ENCODE assay signal across 19 cellular contexts in the genomic region with DNA sequence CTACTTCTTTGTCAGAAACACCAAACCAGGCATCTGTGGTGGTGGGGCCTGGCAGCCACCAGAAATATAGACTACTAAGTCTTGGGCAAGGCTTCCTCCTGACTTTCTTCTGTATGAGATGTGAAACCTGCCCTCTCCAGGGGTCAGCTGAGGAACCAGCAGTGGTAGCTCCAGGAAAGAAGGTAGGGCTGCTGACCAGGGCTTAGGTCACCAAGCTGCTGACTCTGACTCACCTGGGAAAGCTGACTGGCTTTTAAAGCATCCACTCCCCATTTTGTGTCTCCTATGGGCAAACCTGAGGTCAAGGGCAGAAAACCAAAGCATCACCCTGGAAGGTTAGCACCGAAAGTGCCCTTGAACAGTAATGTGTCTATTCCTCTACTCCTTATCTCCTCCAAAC. TPM values are rescaled to one million over a fixed set of nuclear protein-coding genes. Genes with fewer than 3 reads are reported as not detected.
DNase-seq lines count a peak whose midpoint lies in the region; ATAC-seq and TF ChIP-seq lines count a peak whose summit lies in the region.
"Had no signal": no experiment of that assay in that cellular context is flagged by ENCODE, and none has a peak within 500 bp of the region (broad histone marks: within the 10 kb centered on the region; RNA-seq: fewer than 3 reads in every experiment).

No MANE protein-coding gene starts in this region.

- H3K36me3 Mint-ChIP-seq in CD4-positive, alpha-beta memory T cell: peaks cover 0 to 4% of the 10 kb centered on the region in 2 donors
- H3K36me3 Mint-ChIP-seq: neural progenitor cell had no signal

- TF ChIP-seq CTCF in PC-3 (conservative IDR thresholded peaks at IDR 0.05; ENCODE audit: low read depth, low read length) (no peak), esophagus muscularis mucosa (IDR thresholded peaks at IDR 0.05) (no peak)

- H3K4me1 ChIP-seq in PC-3 (ENCODE audit: insufficient read depth, low read length) (peaks cover 53% of the 10 kb centered on the region), esophagus muscularis mucosa (peaks cover 0 to 5% (median 0%) of the 10 kb centered on the region in 4 donors), trophoblast cell (ENCODE audit: control insufficient read depth in 1 of 2, insufficient read depth in 2 of 2, low read length in 2 of 2) (peaks cover 4 to 6% of the 10 kb centered on the region in 2 experiments)
- H3K4me1 ChIP-seq in CD4-positive, alpha-beta memory T cell (ENCODE audit: insufficient read depth, low read length): no peaks in the 10 kb centered on the region
- H3K4me1 ChIP-seq: uterus had no signal

- no peak overlapping the region for H4K91ac ChIP-seq in trophoblast cell (ENCODE audit: low read depth, low read length)

- no peak overlapping the region for H2BK120ac ChIP-seq in trophoblast cell (ENCODE audit: insufficient read depth, low read length, poor library complexity)

- H3K9me3 ChIP-seq in PC-3 (ENCODE audit: low read length) (no peaks in the 10 kb centered on the region), esophagus muscularis mucosa (no peaks in the 10 kb centered on the region), trophoblast cell (ENCODE audit: insufficient read depth, low read depth, low read length) (no peaks in the 10 kb centered on the region)
- H3K9me3 ChIP-seq in CD4-positive, alpha-beta memory T cell (ENCODE audit: control insufficient read depth in 1 of 2, low read length in 2 of 2): no peaks in the 10 kb centered on the region
- H3K9me3 ChIP-seq: uterus had no signal

- no peaks in the 10 kb centered on the region for H3K36me3 ChIP-seq in PC-3 (ENCODE audit: low read depth, low read length)
- no peaks in the 10 kb centered on the region for H3K36me3 ChIP-seq in esophagus muscularis mucosa
- no peaks in the 10 kb centered on the region for H3K36me3 ChIP-seq in trophoblast cell (ENCODE audit: control insufficient read depth in 1 of 2, insufficient read depth in 2 of 2, low read length in 2 of 2)
- no peaks in the 10 kb centered on the region for H3K36me3 ChIP-seq in CD4-positive, alpha-beta memory T cell (ENCODE audit: insufficient read depth, low read length)
- H3K36me3 ChIP-seq: heart left ventricle, neural progenitor cell, uterus had no signal

- no peak overlapping the region for H3K18ac ChIP-seq in trophoblast cell (ENCODE audit: low read length)

- H3K4me1 Mint-ChIP-seq in CD4-positive, alpha-beta memory T cell: no peaks in the 10 kb centered on the region
- H3K4me1 Mint-ChIP-seq: T-cell had no signal

- CTCF ChIA-PET in PC-3 (lab: Charles Lee): interaction anchor here (0.5 to 2.5 kb wide), 7 partner anchors 10 to 339 kb away, joined by 3 to 16 read pairs (median 4); a partner anchor contains a TSS
- CTCF ChIA-PET in CD4-positive, alpha-beta memory T cell (lab: Charles Lee; ENCODE audit: partially characterized antibody): no interaction called here

- no peak overlapping the region for H2AFZ ChIP-seq in PC-3 (ENCODE audit: low read length)
- no peak overlapping the region for H2AFZ ChIP-seq in trophoblast cell (ENCODE audit: insufficient read depth, low read length, poor library complexity)
- H2AFZ ChIP-seq: neural progenitor cell had no signal

- no peak overlapping the region for H4K12ac ChIP-seq in trophoblast cell (ENCODE audit: low read depth, low read length)

- no peaks in the 10 kb centered on the region for H3K79me2 ChIP-seq in PC-3 (ENCODE audit: low read length)
- no peaks in the 10 kb centered on the region for H3K79me2 ChIP-seq in trophoblast cell (ENCODE audit: control insufficient read depth, insufficient read depth, low read length, poor library complexity)

- H3K27me3 ChIP-seq in PC-3 (ENCODE audit: low read length) (no peaks in the 10 kb centered on the region), esophagus muscularis mucosa (no peaks in the 10 kb centered on the region), trophoblast cell (ENCODE audit: insufficient read depth, low read length) (no peaks in the 10 kb centered on the region)
- no peaks in the 10 kb centered on the region for H3K27me3 ChIP-seq in CD4-positive, alpha-beta memory T cell (ENCODE audit: insufficient read depth, low read length)
- H3K27me3 ChIP-seq: heart left ventricle, neural progenitor cell, uterus had no signal

- H4K8ac ChIP-seq in trophoblast cell (ENCODE audit: low read depth, low read length): no peak overlapping the region

- DNase-seq in EL (peak; percentile 8), PC-3 (peak; percentile 88), esophagus muscularis mucosa (ENCODE audit: extremely low spot score) (peak; percentile 60), trophoblast cell (peak; percentile 91 to 92), Kasumi-1 (lab: John Stamatoyannopoulos, UW) (no peak)
- DNase-seq in CD4-positive, alpha-beta memory T cell: no peak
- DNase-seq: activated naive CD4-positive, alpha-beta T cell treated with anti-CD3 and anti-CD28 coated beads, Interleukin-2, amount 50 U/mL, for 16 hours; DMS153; effector CD8-positive, alpha-beta T cell; GF-D8; heart left ventricle; NCI-H1105 treated with DMSO at 0.1 percent for 48 hours; NCI-H2081; OCI-M1; T-cell; uterus had no signal

- BruUV-seq in PC-3 (replicated peaks; lab: Mats Ljungman, UMichigan): no TSS peak

- no peak overlapping the region for H2BK12ac ChIP-seq in trophoblast cell (ENCODE audit: low read length)

- H3F3A ChIP-seq in PC-3 (ENCODE audit: low read length, unreplicated experiment): peaks cover 17% of the 10 kb centered on the region

- ATAC-seq in PC-3 (peak; percentile 71), HG02759 (IDR thresholded peaks at IDR 0.05; ENCODE audit: unreplicated experiment) (no peak), HG03097 (IDR thresholded peaks at IDR 0.05; ENCODE audit: low FRiP score, unreplicated experiment) (no peak)
- ATAC-seq: heart left ventricle, T-cell had no signal

- no peak overlapping the region for H3K14ac ChIP-seq in trophoblast cell (ENCODE audit: low read length)

- H3K27me3 Mint-ChIP-seq in CD4-positive, alpha-beta memory T cell: peaks cover 7% of the 10 kb centered on the region in 2 donors

- H3K4me3 ChIP-seq in PC-3 (ENCODE audit: low read length) (no peak overlapping the region), esophagus muscularis mucosa (no peak overlapping the region), trophoblast cell (ENCODE audit: low read depth, low read length) (no peak overlapping the region)
- no peak overlapping the region for H3K4me3 ChIP-seq in CD4-positive, alpha-beta memory T cell (ENCODE audit: low read length in 2 of 2)
- H3K4me3 ChIP-seq: heart left ventricle, neural progenitor cell, uterus had no signal

- H3K4me3 Mint-ChIP-seq in CD4-positive, alpha-beta memory T cell: no peak overlapping the region
- H3K4me3 Mint-ChIP-seq: neural progenitor cell, T-cell had no signal

- WGBS in esophagus muscularis mucosa: 91% methylated on average over 1 of the region's 1 CpG
- WGBS in trophoblast cell (ENCODE audit: extremely low coverage, insufficient coverage, insufficient read length): no CpG with 5 or more reads among the region's 1 CpG

- H3K4me2 ChIP-seq in PC-3 (ENCODE audit: low read length) (peak overlapping the region; percentile 58), trophoblast cell (ENCODE audit: low read length) (no peak overlapping the region)
- H3K4me2 ChIP-seq: neural progenitor cell had no signal

- POLR2A ChIA-PET in PC-3 (lab: Charles Lee; ENCODE audit: unreplicated experiment): interaction anchor here (0.6 to 1.3 kb wide), 8 partner anchors 11 to 234 kb away, joined by 3 to 11 read pairs (median 4); a partner anchor contains a TSS
- POLR2A ChIA-PET in CD4-positive, alpha-beta memory T cell (lab: Charles Lee; ENCODE audit: partially characterized antibody): no interaction called here

- peaks cover 3 to 16% (median 6%) of the 10 kb centered on the region in 8 donors for H3K9me3 Mint-ChIP-seq in CD4-positive, alpha-beta memory T cell

- no peak overlapping the region for H3K4ac ChIP-seq in trophoblast cell (ENCODE audit: low read depth, low read length)

- no peak overlapping the region for H2BK5ac ChIP-seq in trophoblast cell (ENCODE audit: low read depth, low read length, poor library complexity)

- H3K27ac ChIP-seq in PC-3 (ENCODE audit: low read length) (peak overlapping the region; percentile 82), esophagus muscularis mucosa (replicated peaks in 1 of 4) (no peak overlapping the region), trophoblast cell (ENCODE audit: low read depth, low read length) (no peak overlapping the region)
- no peak overlapping the region for H3K27ac ChIP-seq in CD4-positive, alpha-beta memory T cell (ENCODE audit: low read depth, low read length)
- H3K27ac ChIP-seq: heart left ventricle, neural progenitor cell, uterus had no signal

- H3K9ac ChIP-seq in PC-3 (ENCODE audit: low read length) (peak overlapping the region; percentile 50), trophoblast cell (ENCODE audit: low read length) (no peak overlapping the region)
- H3K9ac ChIP-seq: neural progenitor cell had no signal

- H2AK5ac ChIP-seq in trophoblast cell (ENCODE audit: low read length): no peak overlapping the region

- H3K23ac ChIP-seq in trophoblast cell (ENCODE audit: low read length): no peak overlapping the region

- TF ChIP-seq EP300 in esophagus muscularis mucosa (IDR thresholded peaks at IDR 0.05): no peak

- no peaks in the 10 kb centered on the region for H4K20me1 ChIP-seq in PC-3 (ENCODE audit: low read length)

- no peak overlapping the region for H3K27ac Mint-ChIP-seq in CD4-positive, alpha-beta memory T cell
- H3K27ac Mint-ChIP-seq: neural progenitor cell, T-cell had no signal

- intact Hi-C loops in PC-3 (cut with micrococcal nuclease) (loop anchor here (2.0 kb wide), 1 partner anchor 70 kb away; no protein-coding TSS in a partner anchor), esophagus muscularis mucosa (cut with DNase I) (no loop called here)
- intact Hi-C loops in CD4-positive, alpha-beta memory T cell (cut with micrococcal nuclease): no loop called here

- peaks cover 1% of the 10 kb centered on the region for H3K79me1 ChIP-seq in trophoblast cell (ENCODE audit: low read length)

- no peak for TF ChIP-seq POLR2A in esophagus muscularis mucosa (IDR thresholded peaks at IDR 0.05; ENCODE audit: low read depth)

- H3K9me2 ChIP-seq in PC-3 (replicated peaks; ENCODE audit: low read length): no peaks in the 10 kb centered on the region

RNA-seq across cellular contexts. Expression of a gene that starts 10.4 kb away (rescaled TPM):
- total RNA-seq in PC-3 (2014; rRNA removed) (32.0 and 40.0 TPM in 2 replicates), esophagus muscularis mucosa (1 to 10 TPM in 3 of 4 donors, under 1 TPM in 1; 0.84 to 2.4 (median 1.7) TPM)
- polyA plus RNA-seq in trophoblast cell (2013): 4.7 and 4.8 TPM in 2 replicates
- total RNA-seq in CD4-positive, alpha-beta memory T cell: not detected
- not detected for polyA plus RNA-seq in CD4-positive, alpha-beta memory T cell
- total RNA-seq: T-cell had no signal

Comparison
In these comparisons a context has a peak if more than half of its experiments do, and no peak if none do; other contexts are left out.
1. DNase-seq: peak in EL (single experiment), PC-3 (single experiment), esophagus muscularis mucosa (single experiment) and trophoblast cell (2 of 2); none in Kasumi-1 (0 of 2) and CD4-positive, alpha-beta memory T cell (0 of 5).